In genomic region chr3:89049119-89049518, GRCh38 we compare ENCODE assay signal across 16 cellular contexts. TPM values are rescaled to one million over a fixed set of nuclear protein-coding genes. Genes with fewer than 3 reads are reported as not detected.
DNase-seq lines count a peak whose midpoint lies in the region; ATAC-seq and TF ChIP-seq lines count a peak whose summit lies in the region.
"Had no signal": no experiment of that assay in that cellular context is flagged by ENCODE, and none has a peak within 500 bp of the region (broad histone marks: within the 10 kb centered on the region; RNA-seq: fewer than 3 reads in every experiment).

No MANE protein-coding gene starts in this region.

- no peaks in the 10 kb centered on the region for H3K4me1 Mint-ChIP-seq in activated CD4-positive, alpha-beta T cell treated with anti-CD3 and anti-CD28 coated beads, Interleukin-2, amount 10 ng/mL, durations not matched to agents 24 days and 14 days
- H3K4me1 Mint-ChIP-seq: activated B cell treated with CpG ODN at 0.5 μM for 24 hours, IgD-negative memory B cell had no signal

- no peak overlapping the region for H3K27ac Mint-ChIP-seq in activated CD4-positive, alpha-beta T cell treated with anti-CD3 and anti-CD28 coated beads, Interleukin-2, amount 10 ng/mL, durations not matched to agents 24 days and 14 days
- H3K27ac Mint-ChIP-seq: activated B cell treated with CpG ODN at 0.5 μM for 24 hours; IgD-negative memory B cell; stimulated activated naive CD8-positive, alpha-beta T cell treated with anti-CD3 and anti-CD28 coated beads, Interleukin-15, Interleukin-2, amounts not matched to agents 100 ng/mL and 50 ng/mL, for 24 hours had no signal

- peak; percentile 58 for TF ChIP-seq CTCF in brain microvascular endothelial cell (IDR thresholded peaks at IDR 0.05; ENCODE audit: low read depth, low read length, missing control alignments)

- ATAC-seq in GM21515 (IDR thresholded peaks at IDR 0.05; ENCODE audit: unreplicated experiment) = no peak
- ATAC-seq: psoas muscle had no signal

- H3K27me3 ChIP-seq in brain microvascular endothelial cell (replicated peaks) = no peaks in the 10 kb centered on the region

- intact Hi-C loops in activated CD4-positive, alpha-beta T cell treated with anti-CD3 and anti-CD28 coated beads, Interleukin-2, amount 10 ng/mL, durations not matched to agents 24 days and 14 days (cut with micrococcal nuclease) = no loop called here

- no peaks in the 10 kb centered on the region for H3K36me3 ChIP-seq in brain microvascular endothelial cell (replicated peaks)

- H3K4me3 ChIP-seq in brain microvascular endothelial cell (ENCODE audit: low read depth, low read length) = no peak overlapping the region
- H3K4me3 ChIP-seq: psoas muscle had no signal

- no peak for TF ChIP-seq EP300 in Ishikawa (IDR thresholded peaks at IDR 0.05; ENCODE audit: borderline replicate concordance)

- no peaks in the 10 kb centered on the region for H3K9me3 Mint-ChIP-seq in activated CD4-positive, alpha-beta T cell treated with anti-CD3 and anti-CD28 coated beads, Interleukin-2, amount 10 ng/mL, durations not matched to agents 24 days and 14 days
- H3K9me3 Mint-ChIP-seq: activated B cell treated with CpG ODN at 0.5 μM for 24 hours had no signal

- no peaks in the 10 kb centered on the region for H3K36me3 Mint-ChIP-seq in activated CD4-positive, alpha-beta T cell treated with anti-CD3 and anti-CD28 coated beads, Interleukin-2, amount 10 ng/mL, durations not matched to agents 24 days and 14 days (ENCODE audit: low read depth)
- H3K36me3 Mint-ChIP-seq: IgD-negative memory B cell had no signal

- DNase-seq in DMS 273 (lab: John Stamatoyannopoulos, UW; ENCODE audit: unreplicated experiment) = peak; percentile 28
- no peak for DNase-seq in DMS 273 treated with DMSO at 0.1 percent for 48 hours (lab: John Stamatoyannopoulos, UW)
- DNase-seq in brain microvascular endothelial cell = no peak
- DNase-seq in left kidney (ENCODE audit: low read depth, low spot score) = peak; percentile 3
- no peak for DNase-seq in NOMO-1 treated with dmso at 0.1 percent for 144 hours (lab: John Stamatoyannopoulos, UW; ENCODE audit: unreplicated experiment)
- DNase-seq in activated CD4-positive, alpha-beta T cell treated with anti-CD3 and anti-CD28 coated beads, Interleukin-2, amount 10 ng/mL, durations not matched to agents 24 days and 14 days = no peak
- DNase-seq: activated B cell treated with CpG ODN at 0.5 μM for 24 hours; cortex of kidney; midbrain; psoas muscle; stimulated activated CD4-positive, alpha-beta T cell treated with anti-CD3 and anti-CD28 coated beads, Interleukin-4, amount 100 ng/mL, for 1 hour had no signal

- no peaks in the 10 kb centered on the region for H3K27me3 Mint-ChIP-seq in activated CD4-positive, alpha-beta T cell treated with anti-CD3 and anti-CD28 coated beads, Interleukin-2, amount 10 ng/mL, durations not matched to agents 24 days and 14 days
- H3K27me3 Mint-ChIP-seq: activated B cell treated with CpG ODN at 0.5 μM for 24 hours; IgD-negative memory B cell; stimulated activated naive CD8-positive, alpha-beta T cell treated with anti-CD3 and anti-CD28 coated beads, Interleukin-15, Interleukin-2, amounts not matched to agents 100 ng/mL and 50 ng/mL, for 24 hours had no signal

- H3K4me3 Mint-ChIP-seq in activated CD4-positive, alpha-beta T cell treated with anti-CD3 and anti-CD28 coated beads, Interleukin-2, amount 10 ng/mL, durations not matched to agents 24 days and 14 days = no peak overlapping the region
- H3K4me3 Mint-ChIP-seq: activated B cell treated with CpG ODN at 0.5 μM for 24 hours; IgD-negative memory B cell; stimulated activated naive CD8-positive, alpha-beta T cell treated with anti-CD3 and anti-CD28 coated beads, Interleukin-15, Interleukin-2, amounts not matched to agents 100 ng/mL and 50 ng/mL, for 24 hours had no signal

- no peak overlapping the region for H3K27ac ChIP-seq in brain microvascular endothelial cell
- H3K27ac ChIP-seq: psoas muscle had no signal

- in situ Hi-C loops in brain microvascular endothelial cell (cut with HindIII; ENCODE audit: low pct_ligation_motif_present, low sequenced_read_pairs) = no loop called here

- peak; percentile 54 for TF ChIP-seq RAD21 in Ishikawa (IDR thresholded peaks at IDR 0.05; ENCODE audit: low read depth)

TF ChIP-seq in Ishikawa, 13 proteins besides CTCF, POLR2A, EP300 and RAD21:
- TF ChIP-seq YY1 (IDR thresholded peaks at IDR 0.05; ENCODE audit: low read depth) = no peak
- no peak for TF ChIP-seq TAF1 (IDR thresholded peaks at IDR 0.05; ENCODE audit: low read depth)
- TF ChIP-seq TCF12 (IDR thresholded peaks at IDR 0.05; ENCODE audit: low read depth) = no peak
- TF ChIP-seq REST (IDR thresholded peaks at IDR 0.05; ENCODE audit: low read depth) = no peak
- TF ChIP-seq ZBTB7A (IDR thresholded peaks at IDR 0.05; ENCODE audit: low read depth) = no peak
- TF ChIP-seq FOXM1 (IDR thresholded peaks at IDR 0.05; ENCODE audit: borderline replicate concordance, low read depth) = no peak
- TF ChIP-seq CEBPB (IDR thresholded peaks at IDR 0.05) = no peak
- TF ChIP-seq MAX (IDR thresholded peaks at IDR 0.05) = no peak
- TF ChIP-seq EGR1 (IDR thresholded peaks at IDR 0.05) = no peak
- no peak for TF ChIP-seq TEAD4 (IDR thresholded peaks at IDR 0.05)
- no peak for TF ChIP-seq NFIC (IDR thresholded peaks at IDR 0.05)
- no peak for TF ChIP-seq USF1 (IDR thresholded peaks at IDR 0.05)
- TF ChIP-seq CREB1 (IDR thresholded peaks at IDR 0.05; ENCODE audit: low read depth) = no peak

RNA-seq across cellular contexts. Expression of gene EPHA3, which starts 58.3 kb away (rescaled TPM):
- total RNA-seq in activated CD4-positive, alpha-beta T cell treated with anti-CD3 and anti-CD28 coated beads, Interleukin-2, amount 10 ng/mL, durations not matched to agents 24 days and 14 days = not detected in 2 replicates
- total RNA-seq: A172, activated B cell treated with CpG ODN at 0.5 μM for 24 hours had no signal

Comparison
In these comparisons a context has a peak if more than half of its experiments do, and no peak if none do; other contexts are left out.
1. DNase-seq: peak in DMS 273 (single experiment) and left kidney (single experiment); none in DMS 273 treated with DMSO at 0.1 percent for 48 hours (single experiment), brain microvascular endothelial cell (single experiment), NOMO-1 treated with dmso at 0.1 percent for 144 hours (single experiment) and activated CD4-positive, alpha-beta T cell treated with anti-CD3 and anti-CD28 coated beads, Interleukin-2, amount 10 ng/mL, durations not matched to agents 24 days and 14 days (single experiment).